ENCODE assay signal across 13 cellular contexts in the genomic region with DNA sequence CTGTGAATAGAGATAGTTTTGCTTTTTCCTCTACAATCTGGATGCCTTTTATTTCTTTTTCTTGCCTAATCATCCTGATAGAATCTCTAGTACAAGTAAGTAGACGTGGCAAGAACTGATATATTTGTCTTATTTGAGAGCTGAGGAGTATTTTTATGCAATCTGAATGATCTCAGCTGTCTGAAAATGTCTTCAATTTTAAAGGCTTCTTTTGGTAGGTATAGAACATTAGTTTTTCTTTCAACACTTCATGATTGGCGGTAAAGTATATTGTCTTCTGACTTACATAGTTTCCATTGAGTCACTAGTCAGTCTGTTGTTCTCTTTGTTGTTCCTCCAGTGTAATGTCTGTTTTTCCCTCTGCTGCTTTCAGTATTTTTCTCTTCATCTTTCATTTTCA. TPM values are rescaled to one million over a fixed set of nuclear protein-coding genes. Genes with fewer than 3 reads are reported as not detected.
DNase-seq lines count a peak whose midpoint lies in the region; ATAC-seq and TF ChIP-seq lines count a peak whose summit lies in the region.
"Had no signal": no experiment of that assay in that cellular context is flagged by ENCODE, and none has a peak within 500 bp of the region (broad histone marks: within the 10 kb centered on the region; RNA-seq: fewer than 3 reads in every experiment).

No MANE protein-coding gene starts in this region.

- CTCF ChIA-PET in activated CD8-positive, alpha-beta T cell treated with anti-CD3 and anti-CD28 coated beads for 36 hours (lab: Charles Lee), result interaction anchor here (1.1 kb wide), 1 partner anchor 83 kb away, joined by 3 read pairs; a partner anchor contains a TSS

- H3K4me3 ChIP-seq in left ventricle myocardium inferior, result no peak overlapping the region
- no peak overlapping the region for H3K4me3 ChIP-seq in heart right ventricle
- H3K4me3 ChIP-seq in fibroblast of mammary gland (ENCODE audit: control insufficient read depth, low read depth, low read length), result no peak overlapping the region
- H3K4me3 ChIP-seq: MG63, prostate gland, suprapubic skin had no signal

- H3K27ac ChIP-seq in left ventricle myocardium inferior (replicated peaks) (peak overlapping the region; percentile 17), heart right ventricle (peak overlapping the region in 1 of 10 donors; percentile 40)
- H3K27ac ChIP-seq: prostate gland, suprapubic skin had no signal

- H3K27ac Mint-ChIP-seq in activated CD8-positive, alpha-beta T cell treated with anti-CD3 and anti-CD28 coated beads for 36 hours, result peak overlapping the region; percentile 89
- H3K27ac Mint-ChIP-seq in type B pancreatic cell, result peak overlapping the region; percentile 27

- WGBS in heart right ventricle, 2 donors, result 79 to 86% methylated on average over 2 of the region's 2 CpGs

- H3K27me3 ChIP-seq in left ventricle myocardium inferior (ENCODE audit: low read depth) (no peaks in the 10 kb centered on the region), heart right ventricle (no peaks in the 10 kb centered on the region)
- H3K27me3 ChIP-seq: MG63, suprapubic skin had no signal

- TF ChIP-seq CTCF in left ventricle myocardium inferior (IDR thresholded peaks at IDR 0.05; ENCODE audit: borderline replicate concordance) (no peak), heart right ventricle (IDR thresholded peaks at IDR 0.05) (no peak), fibroblast of mammary gland (conservative IDR thresholded peaks at IDR 0.05; ENCODE audit: control insufficient read depth, insufficient read depth, low read depth, low read length) (no peak), type B pancreatic cell (conservative IDR thresholded peaks at IDR 0.05) (no peak)
- no peak for TF ChIP-seq CTCF in activated CD8-positive, alpha-beta T cell treated with anti-CD3 and anti-CD28 coated beads for 36 hours (IDR thresholded peaks at IDR 0.05)

- H3K9me3 ChIP-seq in left ventricle myocardium inferior (replicated peaks) (no peaks in the 10 kb centered on the region), heart right ventricle (no peaks in the 10 kb centered on the region)
- H3K9me3 ChIP-seq: MG63, prostate gland, suprapubic skin had no signal

- ATAC-seq in heart right ventricle (no peak), GM21576 (IDR thresholded peaks at IDR 0.05; ENCODE audit: unreplicated experiment) (no peak)
- ATAC-seq in activated CD8-positive, alpha-beta T cell treated with anti-CD3 and anti-CD28 coated beads for 36 hours, result peak; percentile 52

- intact Hi-C loops in left ventricle myocardium inferior (cut with micrococcal nuclease) (no loop called here), heart right ventricle (cut with DNase I) (loop anchor here in 1 of 10 donors (10.0 kb wide), 1 partner anchor 123 kb away; no protein-coding TSS in a partner anchor)
- intact Hi-C loops in activated CD8-positive, alpha-beta T cell treated with anti-CD3 and anti-CD28 coated beads for 36 hours (cut with micrococcal nuclease), result no loop called here

- peaks cover 9% of the 10 kb centered on the region for H3K36me3 Mint-ChIP-seq in activated CD8-positive, alpha-beta T cell treated with anti-CD3 and anti-CD28 coated beads for 36 hours (ENCODE audit: low read depth)
- H3K36me3 Mint-ChIP-seq in type B pancreatic cell, result peaks cover 12% of the 10 kb centered on the region

- no peaks in the 10 kb centered on the region for H3K27me3 Mint-ChIP-seq in activated CD8-positive, alpha-beta T cell treated with anti-CD3 and anti-CD28 coated beads for 36 hours
- no peaks in the 10 kb centered on the region for H3K27me3 Mint-ChIP-seq in type B pancreatic cell

- H3K4me1 ChIP-seq in left ventricle myocardium inferior, result peaks cover 47% of the 10 kb centered on the region
- H3K4me1 ChIP-seq in heart right ventricle, result peaks cover 0 to 58% (median 21%) of the 10 kb centered on the region in 9 donors
- H3K4me1 ChIP-seq: prostate gland had no signal

- H3K4me1 Mint-ChIP-seq in activated CD8-positive, alpha-beta T cell treated with anti-CD3 and anti-CD28 coated beads for 36 hours (ENCODE audit: low read depth), result peaks cover 68% of the 10 kb centered on the region
- H3K4me1 Mint-ChIP-seq in type B pancreatic cell (ENCODE audit: unreplicated experiment), result peaks cover 16% of the 10 kb centered on the region

- POLR2A ChIA-PET in activated CD8-positive, alpha-beta T cell treated with anti-CD3 and anti-CD28 coated beads for 36 hours (lab: Charles Lee), result no interaction called here

- DNase-seq in left ventricle myocardium inferior (no peak), heart right ventricle (no peak), fibroblast of mammary gland (ENCODE audit: low read depth) (peak; percentile 20), type B pancreatic cell (ENCODE audit: extremely low spot score, unreplicated experiment) (no peak), NCI-H446 (lab: John Stamatoyannopoulos, UW) (no peak), GOT3 (lab: John Stamatoyannopoulos, UW) (no peak)
- no peak for DNase-seq in activated CD8-positive, alpha-beta T cell treated with anti-CD3 and anti-CD28 coated beads for 36 hours
- DNase-seq: MG63; NCI-H748 treated with DMSO at 0.1 percent for 48 hours; stimulated activated CD4-positive, alpha-beta T cell treated with anti-CD3 and anti-CD28 coated beads, Interleukin-4, amount 100 ng/mL, for 4 hours had no signal

- H3K36me3 ChIP-seq in left ventricle myocardium inferior, result peaks cover 4% of the 10 kb centered on the region
- H3K36me3 ChIP-seq in heart right ventricle, result peaks cover 0 to 6% (median 0%) of the 10 kb centered on the region in 9 donors
- H3K36me3 ChIP-seq: MG63, prostate gland, suprapubic skin had no signal

- peak overlapping the region; percentile 60 for H3K4me3 Mint-ChIP-seq in activated CD8-positive, alpha-beta T cell treated with anti-CD3 and anti-CD28 coated beads for 36 hours
- H3K4me3 Mint-ChIP-seq in type B pancreatic cell, result no peak overlapping the region

- H3K9me3 Mint-ChIP-seq in activated CD8-positive, alpha-beta T cell treated with anti-CD3 and anti-CD28 coated beads for 36 hours, result no peaks in the 10 kb centered on the region
- H3K9me3 Mint-ChIP-seq in type B pancreatic cell, result no peaks in the 10 kb centered on the region

RNA-seq across cellular contexts. Expression of a gene that starts 31.3 kb away (rescaled TPM):
- total RNA-seq in left ventricle myocardium inferior (29.6 TPM), heart right ventricle (10 to 100 TPM; 22.2 to 45.3 (median 35.9) TPM), type B pancreatic cell (ENCODE audit: low replicate concordance) (45.4 and 54.9 TPM in 2 replicates)
- 1 to 10 TPM; 1.6 to 4.6 TPM for polyA plus RNA-seq in heart right ventricle
- total RNA-seq in activated CD8-positive, alpha-beta T cell treated with anti-CD3 and anti-CD28 coated beads for 36 hours, result 10 to 100 TPM; 30.7 to 32.6 TPM
